Comparison of ENCODE assay signal across 1 cellular context in the genomic region with DNA sequence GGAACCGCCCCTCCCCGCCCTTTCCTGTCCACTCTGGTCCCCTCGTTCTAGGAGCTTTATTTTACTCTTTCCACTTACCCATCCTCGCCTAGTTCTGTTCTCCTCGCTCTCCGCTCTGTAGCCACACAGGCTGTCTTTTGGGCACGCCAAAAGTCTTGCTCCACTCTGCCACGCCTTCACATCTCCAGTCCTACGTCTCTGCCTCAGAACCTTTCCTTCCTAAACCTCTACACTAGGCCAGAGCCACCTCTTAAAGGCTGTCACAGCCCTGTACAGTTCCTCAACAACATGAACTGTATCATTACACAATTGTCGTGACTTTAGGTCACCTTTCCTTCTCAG.
A peak's percentile ranks its signal among the peaks of the same experiment; 100 is the strongest.
TF ChIP-seq lines count a peak whose summit lies in the region.

No MANE protein-coding gene starts in this region.

TF ChIP-seq in K562, 482 proteins besides CTCF, POLR2A, EP300 and RAD21 (continued from another document and continues in another):
- TF ChIP-seq, protein P1, sequence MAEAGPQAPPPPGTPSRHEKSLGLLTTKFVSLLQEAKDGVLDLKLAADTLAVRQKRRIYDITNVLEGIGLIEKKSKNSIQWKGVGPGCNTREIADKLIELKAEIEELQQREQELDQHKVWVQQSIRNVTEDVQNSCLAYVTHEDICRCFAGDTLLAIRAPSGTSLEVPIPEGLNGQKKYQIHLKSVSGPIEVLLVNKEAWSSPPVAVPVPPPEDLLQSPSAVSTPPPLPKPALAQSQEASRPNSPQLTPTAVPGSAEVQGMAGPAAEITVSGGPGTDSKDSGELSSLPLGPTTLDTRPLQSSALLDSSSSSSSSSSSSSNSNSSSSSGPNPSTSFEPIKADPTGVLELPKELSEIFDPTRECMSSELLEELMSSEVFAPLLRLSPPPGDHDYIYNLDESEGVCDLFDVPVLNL (CRISPR knock-in tag; IDR thresholded peaks at IDR 0.05; ENCODE audit: low read depth), result no peak
- TF ChIP-seq EGR1 (conservative IDR thresholded peaks at IDR 0.05), result no peak
- no peak for TF ChIP-seq SOX6 (IDR thresholded peaks at IDR 0.05)
- TF ChIP-seq RNF2 (IDR thresholded peaks at IDR 0.05), result no peak
- no peak for TF ChIP-seq CREB1 (IDR thresholded peaks at IDR 0.05)
- no peak for TF ChIP-seq CREB1 (CRISPR knock-in tag; IDR thresholded peaks at IDR 0.05)
- TF ChIP-seq, protein P2, sequence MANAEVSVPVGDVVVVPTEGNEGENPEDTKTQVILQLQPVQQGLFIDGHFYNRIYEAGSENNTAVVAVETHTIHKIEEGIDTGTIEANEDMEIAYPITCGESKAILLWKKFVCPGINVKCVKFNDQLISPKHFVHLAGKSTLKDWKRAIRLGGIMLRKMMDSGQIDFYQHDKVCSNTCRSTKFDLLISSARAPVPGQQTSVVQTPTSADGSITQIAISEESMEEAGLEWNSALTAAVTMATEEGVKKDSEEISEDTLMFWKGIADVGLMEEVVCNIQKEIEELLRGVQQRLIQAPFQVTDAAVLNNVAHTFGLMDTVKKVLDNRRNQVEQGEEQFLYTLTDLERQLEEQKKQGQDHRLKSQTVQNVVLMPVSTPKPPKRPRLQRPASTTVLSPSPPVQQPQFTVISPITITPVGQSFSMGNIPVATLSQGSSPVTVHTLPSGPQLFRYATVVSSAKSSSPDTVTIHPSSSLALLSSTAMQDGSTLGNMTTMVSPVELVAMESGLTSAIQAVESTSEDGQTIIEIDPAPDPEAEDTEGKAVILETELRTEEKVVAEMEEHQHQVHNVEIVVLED (CRISPR knock-in tag; IDR thresholded peaks at IDR 0.05), result no peak
- no peak for TF ChIP-seq CBX3 (IDR thresholded peaks at IDR 0.05; ENCODE audit: borderline replicate concordance in 1 of 2, low read length in 2 of 2)
- TF ChIP-seq ZBTB1 (CRISPR knock-in tag; IDR thresholded peaks at IDR 0.05; ENCODE audit: borderline replicate concordance, low read depth), result no peak
- no peak for TF ChIP-seq TFAM (CRISPR knock-in tag; conservative IDR thresholded peaks at IDR 0.05)
- no peak for TF ChIP-seq CBFA2T2 (conservative IDR thresholded peaks at IDR 0.05)
- TF ChIP-seq, protein P3, sequence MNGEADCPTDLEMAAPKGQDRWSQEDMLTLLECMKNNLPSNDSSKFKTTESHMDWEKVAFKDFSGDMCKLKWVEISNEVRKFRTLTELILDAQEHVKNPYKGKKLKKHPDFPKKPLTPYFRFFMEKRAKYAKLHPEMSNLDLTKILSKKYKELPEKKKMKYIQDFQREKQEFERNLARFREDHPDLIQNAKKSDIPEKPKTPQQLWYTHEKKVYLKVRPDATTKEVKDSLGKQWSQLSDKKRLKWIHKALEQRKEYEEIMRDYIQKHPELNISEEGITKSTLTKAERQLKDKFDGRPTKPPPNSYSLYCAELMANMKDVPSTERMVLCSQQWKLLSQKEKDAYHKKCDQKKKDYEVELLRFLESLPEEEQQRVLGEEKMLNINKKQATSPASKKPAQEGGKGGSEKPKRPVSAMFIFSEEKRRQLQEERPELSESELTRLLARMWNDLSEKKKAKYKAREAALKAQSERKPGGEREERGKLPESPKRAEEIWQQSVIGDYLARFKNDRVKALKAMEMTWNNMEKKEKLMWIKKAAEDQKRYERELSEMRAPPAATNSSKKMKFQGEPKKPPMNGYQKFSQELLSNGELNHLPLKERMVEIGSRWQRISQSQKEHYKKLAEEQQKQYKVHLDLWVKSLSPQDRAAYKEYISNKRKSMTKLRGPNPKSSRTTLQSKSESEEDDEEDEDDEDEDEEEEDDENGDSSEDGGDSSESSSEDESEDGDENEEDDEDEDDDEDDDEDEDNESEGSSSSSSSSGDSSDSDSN (IDR thresholded peaks at IDR 0.05; ENCODE audit: borderline replicate concordance in 1 of 2, low read depth in 2 of 2, low read length in 2 of 2), result no peak
- TF ChIP-seq BRCA1 (IDR thresholded peaks at IDR 0.05), result no peak
- no peak for TF ChIP-seq BRCA1 (CRISPR knock-in tag; IDR thresholded peaks at IDR 0.05)
- no peak for TF ChIP-seq GTF2A2 (tag; IDR thresholded peaks at IDR 0.05)
- no peak for TF ChIP-seq NFYB (IDR thresholded peaks at IDR 0.05; ENCODE audit: extremely low read depth, insufficient read length)
- no peak for TF ChIP-seq NR3C1 (CRISPR knock-in tag; IDR thresholded peaks at IDR 0.05)
- no peak for TF ChIP-seq KAT8 (IDR thresholded peaks at IDR 0.05; ENCODE audit: low read depth)
- TF ChIP-seq SIN3B (IDR thresholded peaks at IDR 0.05; ENCODE audit: low read depth), result no peak
- TF ChIP-seq MAFF (IDR thresholded peaks at IDR 0.05; ENCODE audit: low read length), result no peak
- TF ChIP-seq PYGO2 (tag; IDR thresholded peaks at IDR 0.05), result no peak
- TF ChIP-seq FOSL1 (tag; conservative IDR thresholded peaks at IDR 0.05), result no peak
- TF ChIP-seq CBFB (CRISPR knock-in tag; IDR thresholded peaks at IDR 0.05), result no peak
- TF ChIP-seq STAG1 (CRISPR knock-in tag; IDR thresholded peaks at IDR 0.05; ENCODE audit: borderline replicate concordance), result no peak
- no peak for TF ChIP-seq U2AF2 (optimal IDR thresholded peaks at IDR 0.05; ENCODE audit: low read depth, low read length)
- no peak for TF ChIP-seq C11orf30 (IDR thresholded peaks at IDR 0.05; ENCODE audit: low read depth)
- TF ChIP-seq, protein P4, sequence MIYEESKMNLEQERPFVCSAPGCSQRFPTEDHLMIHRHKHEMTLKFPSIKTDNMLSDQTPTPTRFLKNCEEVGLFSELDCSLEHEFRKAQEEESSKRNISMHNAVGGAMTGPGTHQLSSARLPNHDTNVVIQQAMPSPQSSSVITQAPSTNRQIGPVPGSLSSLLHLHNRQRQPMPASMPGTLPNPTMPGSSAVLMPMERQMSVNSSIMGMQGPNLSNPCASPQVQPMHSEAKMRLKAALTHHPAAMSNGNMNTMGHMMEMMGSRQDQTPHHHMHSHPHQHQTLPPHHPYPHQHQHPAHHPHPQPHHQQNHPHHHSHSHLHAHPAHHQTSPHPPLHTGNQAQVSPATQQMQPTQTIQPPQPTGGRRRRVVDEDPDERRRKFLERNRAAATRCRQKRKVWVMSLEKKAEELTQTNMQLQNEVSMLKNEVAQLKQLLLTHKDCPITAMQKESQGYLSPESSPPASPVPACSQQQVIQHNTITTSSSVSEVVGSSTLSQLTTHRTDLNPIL (CRISPR knock-in tag; IDR thresholded peaks at IDR 0.05), result no peak
- TF ChIP-seq L3MBTL2 (IDR thresholded peaks at IDR 0.05), result no peak
- no peak for TF ChIP-seq HCFC1 (IDR thresholded peaks at IDR 0.05; ENCODE audit: low read depth, low read length)
- TF ChIP-seq EHMT2 (IDR thresholded peaks at IDR 0.05), result peak; percentile 82
- TF ChIP-seq SREBF2 (CRISPR knock-in tag; IDR thresholded peaks at IDR 0.05), result no peak
- no peak for TF ChIP-seq RFX1 (IDR thresholded peaks at IDR 0.05)
- TF ChIP-seq, protein P5, sequence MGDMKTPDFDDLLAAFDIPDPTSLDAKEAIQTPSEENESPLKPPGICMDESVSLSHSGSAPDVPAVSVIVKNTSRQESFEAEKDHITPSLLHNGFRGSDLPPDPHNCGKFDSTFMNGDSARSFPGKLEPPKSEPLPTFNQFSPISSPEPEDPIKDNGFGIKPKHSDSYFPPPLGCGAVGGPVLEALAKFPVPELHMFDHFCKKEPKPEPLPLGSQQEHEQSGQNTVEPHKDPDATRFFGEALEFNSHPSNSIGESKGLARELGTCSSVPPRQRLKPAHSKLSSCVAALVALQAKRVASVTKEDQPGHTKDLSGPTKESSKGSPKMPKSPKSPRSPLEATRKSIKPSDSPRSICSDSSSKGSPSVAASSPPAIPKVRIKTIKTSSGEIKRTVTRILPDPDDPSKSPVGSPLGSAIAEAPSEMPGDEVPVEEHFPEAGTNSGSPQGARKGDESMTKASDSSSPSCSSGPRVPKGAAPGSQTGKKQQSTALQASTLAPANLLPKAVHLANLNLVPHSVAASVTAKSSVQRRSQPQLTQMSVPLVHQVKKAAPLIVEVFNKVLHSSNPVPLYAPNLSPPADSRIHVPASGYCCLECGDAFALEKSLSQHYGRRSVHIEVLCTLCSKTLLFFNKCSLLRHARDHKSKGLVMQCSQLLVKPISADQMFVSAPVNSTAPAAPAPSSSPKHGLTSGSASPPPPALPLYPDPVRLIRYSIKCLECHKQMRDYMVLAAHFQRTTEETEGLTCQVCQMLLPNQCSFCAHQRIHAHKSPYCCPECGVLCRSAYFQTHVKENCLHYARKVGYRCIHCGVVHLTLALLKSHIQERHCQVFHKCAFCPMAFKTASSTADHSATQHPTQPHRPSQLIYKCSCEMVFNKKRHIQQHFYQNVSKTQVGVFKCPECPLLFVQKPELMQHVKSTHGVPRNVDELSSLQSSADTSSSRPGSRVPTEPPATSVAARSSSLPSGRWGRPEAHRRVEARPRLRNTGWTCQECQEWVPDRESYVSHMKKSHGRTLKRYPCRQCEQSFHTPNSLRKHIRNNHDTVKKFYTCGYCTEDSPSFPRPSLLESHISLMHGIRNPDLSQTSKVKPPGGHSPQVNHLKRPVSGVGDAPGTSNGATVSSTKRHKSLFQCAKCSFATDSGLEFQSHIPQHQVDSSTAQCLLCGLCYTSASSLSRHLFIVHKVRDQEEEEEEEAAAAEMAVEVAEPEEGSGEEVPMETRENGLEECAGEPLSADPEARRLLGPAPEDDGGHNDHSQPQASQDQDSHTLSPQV (IDR thresholded peaks at IDR 0.05), result no peak
- TF ChIP-seq HNRNPUL1 (IDR thresholded peaks at IDR 0.05; ENCODE audit: low read length), result no peak
- no peak for TF ChIP-seq SIX5 (IDR thresholded peaks at IDR 0.05; ENCODE audit: borderline replicate concordance in 1 of 2, insufficient read depth in 1 of 2, low read depth in 1 of 2, low read length in 2 of 2)
- TF ChIP-seq, protein P6, sequence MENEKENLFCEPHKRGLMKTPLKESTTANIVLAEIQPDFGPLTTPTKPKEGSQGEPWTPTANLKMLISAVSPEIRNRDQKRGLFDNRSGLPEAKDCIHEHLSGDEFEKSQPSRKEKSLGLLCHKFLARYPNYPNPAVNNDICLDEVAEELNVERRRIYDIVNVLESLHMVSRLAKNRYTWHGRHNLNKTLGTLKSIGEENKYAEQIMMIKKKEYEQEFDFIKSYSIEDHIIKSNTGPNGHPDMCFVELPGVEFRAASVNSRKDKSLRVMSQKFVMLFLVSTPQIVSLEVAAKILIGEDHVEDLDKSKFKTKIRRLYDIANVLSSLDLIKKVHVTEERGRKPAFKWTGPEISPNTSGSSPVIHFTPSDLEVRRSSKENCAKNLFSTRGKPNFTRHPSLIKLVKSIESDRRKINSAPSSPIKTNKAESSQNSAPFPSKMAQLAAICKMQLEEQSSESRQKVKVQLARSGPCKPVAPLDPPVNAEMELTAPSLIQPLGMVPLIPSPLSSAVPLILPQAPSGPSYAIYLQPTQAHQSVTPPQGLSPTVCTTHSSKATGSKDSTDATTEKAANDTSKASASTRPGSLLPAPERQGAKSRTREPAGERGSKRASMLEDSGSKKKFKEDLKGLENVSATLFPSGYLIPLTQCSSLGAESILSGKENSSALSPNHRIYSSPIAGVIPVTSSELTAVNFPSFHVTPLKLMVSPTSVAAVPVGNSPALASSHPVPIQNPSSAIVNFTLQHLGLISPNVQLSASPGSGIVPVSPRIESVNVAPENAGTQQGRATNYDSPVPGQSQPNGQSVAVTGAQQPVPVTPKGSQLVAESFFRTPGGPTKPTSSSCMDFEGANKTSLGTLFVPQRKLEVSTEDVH (IDR thresholded peaks at IDR 0.05; ENCODE audit: low read depth, partially characterized antibody), result no peak
- no peak for TF ChIP-seq ILF3 (IDR thresholded peaks at IDR 0.05; ENCODE audit: borderline replicate concordance)
- no peak for TF ChIP-seq ZNF780A (CRISPR knock-in tag; IDR thresholded peaks at IDR 0.05)
- no peak for TF ChIP-seq FUS (optimal IDR thresholded peaks at IDR 0.05; ENCODE audit: low read depth, low read length)
- no peak for TF ChIP-seq ZNF707 (CRISPR knock-in tag; conservative IDR thresholded peaks at IDR 0.05)
- TF ChIP-seq HDAC1 (IDR thresholded peaks at IDR 0.05), result no peak
- no peak for TF ChIP-seq CAMTA2 (CRISPR knock-in tag; conservative IDR thresholded peaks at IDR 0.05)
- no peak for TF ChIP-seq TEAD1 (CRISPR knock-in tag; IDR thresholded peaks at IDR 0.05)
- TF ChIP-seq, protein P7, sequence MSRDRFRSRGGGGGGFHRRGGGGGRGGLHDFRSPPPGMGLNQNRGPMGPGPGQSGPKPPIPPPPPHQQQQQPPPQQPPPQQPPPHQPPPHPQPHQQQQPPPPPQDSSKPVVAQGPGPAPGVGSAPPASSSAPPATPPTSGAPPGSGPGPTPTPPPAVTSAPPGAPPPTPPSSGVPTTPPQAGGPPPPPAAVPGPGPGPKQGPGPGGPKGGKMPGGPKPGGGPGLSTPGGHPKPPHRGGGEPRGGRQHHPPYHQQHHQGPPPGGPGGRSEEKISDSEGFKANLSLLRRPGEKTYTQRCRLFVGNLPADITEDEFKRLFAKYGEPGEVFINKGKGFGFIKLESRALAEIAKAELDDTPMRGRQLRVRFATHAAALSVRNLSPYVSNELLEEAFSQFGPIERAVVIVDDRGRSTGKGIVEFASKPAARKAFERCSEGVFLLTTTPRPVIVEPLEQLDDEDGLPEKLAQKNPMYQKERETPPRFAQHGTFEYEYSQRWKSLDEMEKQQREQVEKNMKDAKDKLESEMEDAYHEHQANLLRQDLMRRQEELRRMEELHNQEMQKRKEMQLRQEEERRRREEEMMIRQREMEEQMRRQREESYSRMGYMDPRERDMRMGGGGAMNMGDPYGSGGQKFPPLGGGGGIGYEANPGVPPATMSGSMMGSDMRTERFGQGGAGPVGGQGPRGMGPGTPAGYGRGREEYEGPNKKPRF (IDR thresholded peaks at IDR 0.05; ENCODE audit: low read depth, low read length), result no peak
- TF ChIP-seq, protein P8, sequence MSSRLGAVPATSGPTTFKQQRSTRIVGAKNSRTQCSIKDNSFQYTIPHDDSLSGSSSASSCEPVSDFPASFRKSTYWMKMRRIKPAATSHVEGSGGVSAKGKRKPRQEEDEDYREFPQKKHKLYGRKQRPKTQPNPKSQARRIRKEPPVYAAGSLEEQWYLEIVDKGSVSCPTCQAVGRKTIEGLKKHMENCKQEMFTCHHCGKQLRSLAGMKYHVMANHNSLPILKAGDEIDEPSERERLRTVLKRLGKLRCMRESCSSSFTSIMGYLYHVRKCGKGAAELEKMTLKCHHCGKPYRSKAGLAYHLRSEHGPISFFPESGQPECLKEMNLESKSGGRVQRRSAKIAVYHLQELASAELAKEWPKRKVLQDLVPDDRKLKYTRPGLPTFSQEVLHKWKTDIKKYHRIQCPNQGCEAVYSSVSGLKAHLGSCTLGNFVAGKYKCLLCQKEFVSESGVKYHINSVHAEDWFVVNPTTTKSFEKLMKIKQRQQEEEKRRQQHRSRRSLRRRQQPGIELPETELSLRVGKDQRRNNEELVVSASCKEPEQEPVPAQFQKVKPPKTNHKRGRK (tag; IDR thresholded peaks at IDR 0.05), result no peak
- peak; percentile 6 for TF ChIP-seq ASH1L (IDR thresholded peaks at IDR 0.05; ENCODE audit: borderline replicate concordance, low read depth, partially characterized antibody)
- TF ChIP-seq ZBTB8A (IDR thresholded peaks at IDR 0.05; ENCODE audit: partially characterized antibody), result no peak
- no peak for TF ChIP-seq FOS (IDR thresholded peaks at IDR 0.05; ENCODE audit: extremely low read depth, insufficient read length)
- no peak for TF ChIP-seq ZNF384 (IDR thresholded peaks at IDR 0.05; ENCODE audit: low read depth, low read length)
- TF ChIP-seq STAT5B (CRISPR knock-in tag; IDR thresholded peaks at IDR 0.05), result no peak
- no peak for TF ChIP-seq ZNF217 (CRISPR knock-in tag; IDR thresholded peaks at IDR 0.05)
- TF ChIP-seq HDAC8 (tag; IDR thresholded peaks at IDR 0.05), result no peak
- TF ChIP-seq ZNF165 (CRISPR knock-in tag; IDR thresholded peaks at IDR 0.05; ENCODE audit: borderline replicate concordance), result no peak
- TF ChIP-seq HDAC3 (IDR thresholded peaks at IDR 0.05; ENCODE audit: borderline replicate concordance, partially characterized antibody), result no peak
- TF ChIP-seq ZSCAN29 (IDR thresholded peaks at IDR 0.05), result no peak
- TF ChIP-seq TBP (optimal IDR thresholded peaks at IDR 0.05; ENCODE audit: low read depth, low read length), result no peak
- TF ChIP-seq MTA3 (IDR thresholded peaks at IDR 0.05; ENCODE audit: borderline replicate concordance), result no peak
- TF ChIP-seq DPF2 (IDR thresholded peaks at IDR 0.05), result 0 out of 2 replicates have a peak, but pooled peaks have one; percentile 20
- no peak for TF ChIP-seq SREBF1 (IDR thresholded peaks at IDR 0.05; ENCODE audit: borderline replicate concordance, low read depth, low read length)
